14 cellular contexts compared by ENCODE assay signal in the genomic region with DNA sequence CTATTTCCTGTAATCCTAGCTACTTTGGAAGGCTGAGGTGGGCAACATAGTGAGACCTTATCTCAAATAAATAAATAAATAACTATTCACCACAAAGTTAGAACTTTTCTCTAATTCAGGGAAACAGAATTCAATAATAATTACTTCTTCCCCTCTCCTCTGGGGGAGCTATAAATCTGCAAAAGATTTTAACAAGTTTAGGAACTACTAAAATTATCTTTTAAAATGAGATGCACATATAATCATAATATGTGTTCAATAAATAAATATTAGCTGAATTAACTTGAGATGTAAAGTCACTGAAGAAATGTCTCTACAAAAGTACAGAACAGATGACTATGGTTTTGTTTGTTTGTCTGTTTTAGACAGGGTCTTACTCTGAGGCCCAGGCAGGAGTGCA. TPM values are rescaled to one million over a fixed set of nuclear protein-coding genes. Genes with fewer than 3 reads are reported as not detected.
DNase-seq lines count a peak whose midpoint lies in the region; ATAC-seq and TF ChIP-seq lines count a peak whose summit lies in the region.
"Had no signal": no experiment of that assay in that cellular context is flagged by ENCODE, and none has a peak within 500 bp of the region (broad histone marks: within the 10 kb centered on the region; RNA-seq: fewer than 3 reads in every experiment).

No MANE protein-coding gene starts in this region.

- H3K79me2 ChIP-seq in DOHH2 (ENCODE audit: control insufficient read depth, low read length) (peaks cover 12% of the 10 kb centered on the region), PC-9 (ENCODE audit: low read depth) (no peaks in the 10 kb centered on the region; the same call in 1 of the 2 replicates)

- ATAC-seq in HG03097 (IDR thresholded peaks at IDR 0.05; ENCODE audit: low FRiP score, unreplicated experiment) (no peak), GM21619 (IDR thresholded peaks at IDR 0.05; ENCODE audit: unreplicated experiment) (no peak)
- ATAC-seq: gastroesophageal sphincter, pancreas had no signal

- no peak overlapping the region for H3K27ac Mint-ChIP-seq in glutamatergic neuron (ENCODE audit: unreplicated experiment)

- H3K36me3 ChIP-seq in A673 (ENCODE audit: insufficient read depth, low read length, poor library complexity, severe bottlenecking) (no peaks in the 10 kb centered on the region), DOHH2 (ENCODE audit: control insufficient read depth, low read length) (no peaks in the 10 kb centered on the region; the same call in 1 of the 2 replicates), PC-9 (ENCODE audit: low read depth) (no peaks in the 10 kb centered on the region)
- H3K36me3 ChIP-seq: pancreas, SJSA1 had no signal

- DNase-seq in A673 (ENCODE audit: low spot score) (no peak), PC-9 (no peak), foreskin fibroblast (no peak), glutamatergic neuron (no peak), posterior cingulate gyrus (no peak)
- DNase-seq: activated gamma-delta T cell, NCI-H1092, pancreas had no signal

- H3K27me3 Mint-ChIP-seq in glutamatergic neuron (ENCODE audit: unreplicated experiment) = peaks cover 1% of the 10 kb centered on the region

- H3F3A ChIP-seq in DOHH2 (ENCODE audit: control insufficient read depth, insufficient read depth) (no peaks in the 10 kb centered on the region), PC-9 (ENCODE audit: insufficient read depth, low read depth) (no peaks in the 10 kb centered on the region)

- peaks cover 3% of the 10 kb centered on the region for H3K4me1 Mint-ChIP-seq in glutamatergic neuron (ENCODE audit: low read depth, unreplicated experiment)

- H4K20me1 ChIP-seq in DOHH2 (ENCODE audit: control insufficient read depth, insufficient read depth, low read depth, low read length) = no peaks in the 10 kb centered on the region
- no peaks in the 10 kb centered on the region for H4K20me1 ChIP-seq in PC-9 (ENCODE audit: insufficient read depth)

- no peak overlapping the region for H2AFZ ChIP-seq in PC-9

- TF ChIP-seq CTCF in A673 (conservative IDR thresholded peaks at IDR 0.05; ENCODE audit: low read depth, low read length) (peak; percentile 50; the same call in 1 of the 2 replicates), DOHH2 (IDR thresholded peaks at IDR 0.05; ENCODE audit: low read depth, low read length, poor library complexity, severe bottlenecking) (peak; percentile 20), PC-9 (conservative IDR thresholded peaks at IDR 0.05) (peak; percentile 60; the same call in 1 of the 2 replicates), foreskin fibroblast (IDR thresholded peaks at IDR 0.05; ENCODE audit: low read depth, low read length) (peak; percentile 7), glutamatergic neuron (IDR thresholded peaks at IDR 0.05; ENCODE audit: partially characterized antibody, unreplicated experiment) (no peak)

- POLR2A ChIA-PET in A673 (lab: Charles Lee; ENCODE audit: low non-redundant PET) = no interaction called here
- POLR2A ChIA-PET in PC-9 (lab: Charles Lee; ENCODE audit: unreplicated experiment) = no interaction called here

- intact Hi-C loops in A673 (cut with micrococcal nuclease; ENCODE audit: unreplicated experiment) (no loop called here), PC-9 (cut with micrococcal nuclease; ENCODE audit: unreplicated experiment) (no loop called here), posterior cingulate gyrus (cut with DNase I) (no loop called here)

- CTCF ChIA-PET in A673 (lab: Charles Lee) (no interaction called here), PC-9 (lab: Charles Lee) (interaction anchor here (0.6 kb wide), 2 partner anchors 12 to 80 kb away, joined by 3 to 4 read pairs; no protein-coding TSS in a partner anchor)

- H3K4me1 ChIP-seq in A673 (ENCODE audit: insufficient read depth, low read length, poor library complexity, severe bottlenecking) = peaks cover 28% of the 10 kb centered on the region
- peaks cover 10% of the 10 kb centered on the region for H3K4me1 ChIP-seq in DOHH2 (ENCODE audit: control insufficient read depth, low read length)
- no peaks in the 10 kb centered on the region for H3K4me1 ChIP-seq in PC-9 (replicated peaks; ENCODE audit: insufficient read depth)
- H3K4me1 ChIP-seq: pancreas, SJSA1 had no signal

- no TSS peak for BruUV-seq in A673 (replicated peaks; lab: Mats Ljungman, UMichigan)
- BruUV-seq in PC-9 (replicated peaks; lab: Mats Ljungman, UMichigan) = no TSS peak

- H3K9me2 ChIP-seq in DOHH2 (replicated peaks; ENCODE audit: control insufficient read depth, low read length) (no peaks in the 10 kb centered on the region), PC-9 (ENCODE audit: insufficient read depth) (no peaks in the 10 kb centered on the region)

- H3K9me3 Mint-ChIP-seq in glutamatergic neuron (ENCODE audit: unreplicated experiment) = peaks cover 2% of the 10 kb centered on the region

- H3K4me2 ChIP-seq in DOHH2 (ENCODE audit: low read length) (no peak overlapping the region), PC-9 (no peak overlapping the region)
- H3K4me2 ChIP-seq: BLaER1 treated with 17β-estradiol and CSF1 and Interleukin-3, amounts not matched to agents 10 nM and 100 nM had no signal

- H3K4me3 Mint-ChIP-seq in glutamatergic neuron (ENCODE audit: unreplicated experiment) = no peak overlapping the region

- H3K36me3 Mint-ChIP-seq in glutamatergic neuron (ENCODE audit: unreplicated experiment) = no peaks in the 10 kb centered on the region

- no peak overlapping the region for H3K4me3 ChIP-seq in A673 (ENCODE audit: low read depth, low read length, poor library complexity, severe bottlenecking)
- H3K4me3 ChIP-seq in DOHH2 (ENCODE audit: low read length) = no peak overlapping the region
- H3K4me3 ChIP-seq in PC-9 = no peak overlapping the region
- H3K4me3 ChIP-seq in foreskin fibroblast (ENCODE audit: low read depth in 1 of 2, low read length in 2 of 2) = no peak overlapping the region
- H3K4me3 ChIP-seq: BLaER1 treated with 17β-estradiol and CSF1 and Interleukin-3, amounts not matched to agents 10 nM and 100 nM; gastroesophageal sphincter; pancreas; SJSA1 had no signal

- H3K27me3 ChIP-seq in A673 (replicated peaks; ENCODE audit: insufficient read depth, low read depth, low read length, poor library complexity) (no peaks in the 10 kb centered on the region), DOHH2 (ENCODE audit: control insufficient read depth, low read length) (no peaks in the 10 kb centered on the region), PC-9 (ENCODE audit: insufficient read depth, low read depth) (no peaks in the 10 kb centered on the region)
- H3K27me3 ChIP-seq: BLaER1 treated with 17β-estradiol and CSF1 and Interleukin-3, amounts not matched to agents 10 nM and 100 nM; gastroesophageal sphincter; pancreas; SJSA1 had no signal

- H3K9me3 ChIP-seq in A673 (ENCODE audit: low read depth, low read length, poor library complexity, severe bottlenecking) = no peaks in the 10 kb centered on the region
- H3K9me3 ChIP-seq in DOHH2 (ENCODE audit: control insufficient read depth, insufficient read depth, low read length) = no peaks in the 10 kb centered on the region
- no peaks in the 10 kb centered on the region for H3K9me3 ChIP-seq in PC-9 (ENCODE audit: insufficient read depth, low read depth)
- H3K9me3 ChIP-seq: BLaER1 treated with 17β-estradiol and CSF1 and Interleukin-3, amounts not matched to agents 10 nM and 100 nM; gastroesophageal sphincter; pancreas; SJSA1 had no signal

- no peak overlapping the region for H3K27ac ChIP-seq in A673 (ENCODE audit: low read depth, low read length, poor library complexity, severe bottlenecking)
- no peak overlapping the region for H3K27ac ChIP-seq in DOHH2 (ENCODE audit: low read depth, low read length)
- no peak overlapping the region for H3K27ac ChIP-seq in PC-9
- H3K27ac ChIP-seq: BLaER1 treated with 17β-estradiol and CSF1 and Interleukin-3, amounts not matched to agents 10 nM and 100 nM; gastroesophageal sphincter; pancreas; SJSA1 had no signal

RNA-seq across cellular contexts. Expression of gene WDR47, which starts 14.1 kb away (rescaled TPM):
- total RNA-seq in A673 (2021) (17.4 and 21.0 TPM in 2 replicates), PC-9 (2021) (6.4 and 8.3 TPM in 2 replicates), glutamatergic neuron (ENCODE audit: unreplicated experiment) (128 TPM)

RNA-seq across cellular contexts. Expression of gene TAF13, which starts 48.0 kb away (rescaled TPM):
- 45.3 and 58.8 TPM in 2 replicates for total RNA-seq in A673 (2021)
- 23.2 and 30.1 TPM in 2 replicates for total RNA-seq in PC-9 (2021)
- 66.0 TPM for total RNA-seq in glutamatergic neuron (ENCODE audit: unreplicated experiment)
